In genomic region chr11:63920126-63920869, GRCh38 we compare ENCODE assay signal across 10 cellular contexts. TPM values are rescaled to one million over a fixed set of nuclear protein-coding genes. Genes with fewer than 3 reads are reported as not detected.
DNase-seq lines count a peak whose midpoint lies in the region; TF ChIP-seq lines count a peak whose summit lies in the region.
"Had no signal": no experiment of that assay in that cellular context is flagged by ENCODE, and none has a peak within 500 bp of the region (broad histone marks: within the 10 kb centered on the region; RNA-seq: fewer than 3 reads in every experiment).

No MANE protein-coding gene starts in this region.

- H3K4me1 ChIP-seq in ascending aorta (peaks cover 23 to 41% of the 10 kb centered on the region in 2 donors), iPS-15b (ENCODE audit: control insufficient read depth, insufficient read depth, low read length) (peaks cover 8% of the 10 kb centered on the region)

- H3K27me3 Mint-ChIP-seq in Calu3 (ENCODE audit: unreplicated experiment), result peaks cover 78% of the 10 kb centered on the region

- H3K9me3 Mint-ChIP-seq in Calu3 (ENCODE audit: low read depth, unreplicated experiment), result no peaks in the 10 kb centered on the region
- H3K9me3 Mint-ChIP-seq: IgD-negative memory B cell had no signal

- H3K4me3 Mint-ChIP-seq in Calu3 (ENCODE audit: low read depth, unreplicated experiment), result peak overlapping the region; percentile 70

- peaks cover 8% of the 10 kb centered on the region for H3K4me1 Mint-ChIP-seq in Calu3 (ENCODE audit: low read depth, unreplicated experiment)

- H3K4me3 ChIP-seq in ascending aorta (peak overlapping the region; percentile 7 to 67), iPS-15b (ENCODE audit: low read depth, low read length) (peak overlapping the region; percentile 87)

- H3K36me3 ChIP-seq in ascending aorta (no peaks in the 10 kb centered on the region), iPS-15b (ENCODE audit: control insufficient read depth, insufficient read depth, low read length) (peaks cover 3% of the 10 kb centered on the region)

- DNase-seq in Calu3, result no peak
- DNase-seq in ascending aorta (ENCODE audit: low spot score in 2 of 2), result peak; percentile 51 to 86
- peak; percentile 90 for DNase-seq in posterior vena cava (ENCODE audit: low spot score)
- no peak for DNase-seq in activated naive CD4-positive, alpha-beta T cell treated with anti-CD3 and anti-CD28 coated beads, Interleukin-2, amount 50 U/mL, for 16 hours
- DNase-seq in T1000 (lab: John Stamatoyannopoulos, UW), result no peak
- DNase-seq in activated CD8-positive, alpha-beta memory T cell treated with anti-CD3 and anti-CD28 coated beads, Interleukin-2, amount 50 U/mL, for 4 hours, result no peak
- DNase-seq in NCI-H748 (lab: John Stamatoyannopoulos, UW; ENCODE audit: unreplicated experiment), result no peak
- DNase-seq: activated naive CD4-positive, alpha-beta T cell had no signal

- H3K9me3 ChIP-seq in ascending aorta, result no peaks in the 10 kb centered on the region
- H3K9me3 ChIP-seq in iPS-15b (ENCODE audit: control insufficient read depth, insufficient read depth, low read length), result no peaks in the 10 kb centered on the region

- BruUV-seq in Calu3 (replicated peaks; lab: Mats Ljungman, UMichigan), result no TSS peak

- CTCF ChIA-PET in Calu3 (lab: Charles Lee), result interaction anchor here (0.6 kb wide), 1 partner anchor 70 kb away, joined by 3 read pairs; no protein-coding TSS in a partner anchor

- peak overlapping the region; percentile 90 to 92 for H3K27ac ChIP-seq in ascending aorta

- H3K27ac Mint-ChIP-seq in Calu3 (ENCODE audit: unreplicated experiment), result no peak overlapping the region

- H3K27me3 ChIP-seq in ascending aorta (no peaks in the 10 kb centered on the region), iPS-15b (ENCODE audit: control insufficient read depth, insufficient read depth, low read length) (peaks cover 9% of the 10 kb centered on the region)

- peaks cover 12% of the 10 kb centered on the region for H3K36me3 Mint-ChIP-seq in Calu3 (ENCODE audit: insufficient read depth, unreplicated experiment)
- H3K36me3 Mint-ChIP-seq: IgD-negative memory B cell had no signal

- H3K9ac ChIP-seq in iPS-15b (ENCODE audit: low read depth, low read length), result peak overlapping the region; percentile 99

- TF ChIP-seq CTCF in Calu3 (IDR thresholded peaks at IDR 0.05; ENCODE audit: unreplicated experiment), result no peak
- TF ChIP-seq CTCF in ascending aorta (IDR thresholded peaks at IDR 0.05), result no peak

- intact Hi-C loops in Calu3 (cut with micrococcal nuclease; ENCODE audit: unreplicated experiment), result no loop called here
- intact Hi-C loops in ascending aorta (cut with DNase I), result loop anchor here (1.0 kb wide), 1 partner anchor 82 kb away; no protein-coding TSS in a partner anchor
- intact Hi-C loops in posterior vena cava (cut with DNase I), result no loop called here

RNA-seq across cellular contexts. Expression of gene RCOR2, which starts 3.3 kb away (rescaled TPM):
- total RNA-seq in Calu3 (2022) (0.26 and 0.37 TPM in 2 replicates), ascending aorta (not detected), posterior vena cava (1 to 10 TPM in 1 of 2 donors, under 1 TPM in 1; 0.95 to 2.7 TPM)

RNA-seq across cellular contexts. Expression of gene NAA40, which starts 18.5 kb away (rescaled TPM):
- total RNA-seq in Calu3 (2022), result 41.3 and 44.9 TPM in 2 replicates
- total RNA-seq in ascending aorta, result 3.1 TPM
- total RNA-seq in posterior vena cava, result 10 to 100 TPM; 10.3 to 11.3 TPM

RNA-seq across cellular contexts. Expression of gene COX8A, which starts 54.1 kb away (rescaled TPM):
- total RNA-seq in Calu3 (2022) (313 and 325 TPM in 2 replicates), ascending aorta (520 TPM), posterior vena cava (100 to 1,000 TPM; 161 to 203 TPM)

Comparison
In these comparisons a context has a peak if more than half of its experiments do, and no peak if none do; other contexts are left out.
1. DNase-seq: peak in ascending aorta (2 of 2) and posterior vena cava (single experiment); none in Calu3 (single experiment), activated naive CD4-positive, alpha-beta T cell treated with anti-CD3 and anti-CD28 coated beads, Interleukin-2, amount 50 U/mL, for 16 hours (single experiment), T1000 (single experiment), activated CD8-positive, alpha-beta memory T cell treated with anti-CD3 and anti-CD28 coated beads, Interleukin-2, amount 50 U/mL, for 4 hours (single experiment) and NCI-H748 (single experiment).